In genomic region chr1:205353612-205354011, GRCh38 we compare ENCODE assay signal across 15 cellular contexts. TPM values are rescaled to one million over a fixed set of nuclear protein-coding genes. Genes with fewer than 3 reads are reported as not detected.
"Had no signal": no experiment of that assay in that cellular context is flagged by ENCODE, and none has a peak within 500 bp of the region (broad histone marks: within the 10 kb centered on the region; RNA-seq: fewer than 3 reads in every experiment).

No MANE protein-coding gene starts in this region.

- H3K36me3 Mint-ChIP-seq: activated naive CD4-positive, alpha-beta T cell treated with anti-CD3 and anti-CD28 coated beads, Interleukin-2, amount 10 ng/mL, durations not matched to agents 7 days and 5 days; immature natural killer cell; naive thymus-derived CD4-positive, alpha-beta T cell; stimulated activated naive B cell treated with anti-CD40 and anti-IgM and Interleukin-4, amounts not matched to agents 10 μg/mL and 1 μg/mL and 100 μg/mL, for 72 hours had no signal

- ATAC-seq: activated naive CD8-positive, alpha-beta T cell treated with anti-CD3 and anti-CD28 coated beads, Interleukin-2, amount 50 U/mL, for 24 hours had no signal

- H3K27ac ChIP-seq: cardiac muscle cell, esophagus muscularis mucosa, spleen, thoracic aorta had no signal

- H3K4me3 Mint-ChIP-seq: activated naive CD4-positive, alpha-beta T cell treated with anti-CD3 and anti-CD28 coated beads, Interleukin-2, amount 10 ng/mL, durations not matched to agents 7 days and 5 days; activated naive CD8-positive, alpha-beta T cell treated with anti-CD3 and anti-CD28 coated beads, Interleukin-2, amount 50 U/mL, for 24 hours; dendritic cell treated with granulocyte-macrophage colony-stimulating factor and Interleukin-4, amounts not matched to agents 40 ng/mL and 50 ng/mL, for 4 days; immature natural killer cell; naive thymus-derived CD4-positive, alpha-beta T cell; stimulated activated naive B cell treated with anti-CD40 and anti-IgM and Interleukin-4, amounts not matched to agents 10 μg/mL and 1 μg/mL and 100 μg/mL, for 72 hours; T-helper 17 cell had no signal

- H3K36me3 ChIP-seq: cardiac muscle cell, esophagus muscularis mucosa, spleen, thoracic aorta had no signal

- DNase-seq: occipital lobe; spleen; stimulated activated naive B cell treated with anti-CD40 and anti-IgM and Interleukin-4, amounts not matched to agents 10 μg/mL and 1 μg/mL and 100 μg/mL, for 72 hours had no signal

- H3K27me3 ChIP-seq: cardiac muscle cell had no signal

- H3K27ac Mint-ChIP-seq: activated naive CD4-positive, alpha-beta T cell treated with anti-CD3 and anti-CD28 coated beads, Interleukin-2, amount 10 ng/mL, durations not matched to agents 7 days and 5 days; activated naive CD8-positive, alpha-beta T cell treated with anti-CD3 and anti-CD28 coated beads, Interleukin-2, amount 50 U/mL, for 24 hours; activated T-helper 2 cell treated with anti-CD3 and anti-CD28 coated beads, Interferon-gamma antibody, Interleukin-2, Interleukin-4, amounts not matched to agents 10 μg/mL and 5 μg/mL and 100 μg/mL, durations not matched to agents 14 hours and 24 hours and 36 hours; dendritic cell treated with granulocyte-macrophage colony-stimulating factor and Interleukin-4, amounts not matched to agents 40 ng/mL and 50 ng/mL, for 4 days; immature natural killer cell; stimulated activated naive B cell treated with anti-CD40 and anti-IgM and Interleukin-4, amounts not matched to agents 10 μg/mL and 1 μg/mL and 100 μg/mL, for 72 hours; T-helper 17 cell had no signal

- H3K9me3 ChIP-seq: esophagus muscularis mucosa, spleen, thoracic aorta had no signal

- H3K4me1 Mint-ChIP-seq: activated naive CD4-positive, alpha-beta T cell treated with anti-CD3 and anti-CD28 coated beads, Interleukin-2, amount 10 ng/mL, durations not matched to agents 7 days and 5 days; immature natural killer cell had no signal

- H3K9me3 Mint-ChIP-seq: activated naive CD4-positive, alpha-beta T cell treated with anti-CD3 and anti-CD28 coated beads, Interleukin-2, amount 10 ng/mL, durations not matched to agents 7 days and 5 days; activated naive CD8-positive, alpha-beta T cell treated with anti-CD3 and anti-CD28 coated beads, Interleukin-2, amount 50 U/mL, for 24 hours; activated T-helper 2 cell treated with anti-CD3 and anti-CD28 coated beads, Interferon-gamma antibody, Interleukin-2, Interleukin-4, amounts not matched to agents 10 μg/mL and 5 μg/mL and 100 μg/mL, durations not matched to agents 14 hours and 24 hours and 36 hours; dendritic cell treated with granulocyte-macrophage colony-stimulating factor and Interleukin-4, amounts not matched to agents 40 ng/mL and 50 ng/mL, for 4 days; immature natural killer cell; naive thymus-derived CD4-positive, alpha-beta T cell; stimulated activated naive B cell treated with anti-CD40 and anti-IgM and Interleukin-4, amounts not matched to agents 10 μg/mL and 1 μg/mL and 100 μg/mL, for 72 hours had no signal

- H3K4me3 ChIP-seq: cardiac muscle cell, esophagus muscularis mucosa, spleen, thoracic aorta had no signal

RNA-seq across cellular contexts. Expression of gene KLHDC8A, which starts 3.1 kb away (rescaled TPM):
- total RNA-seq: activated T-helper 2 cell treated with anti-CD3 and anti-CD28 coated beads, Interferon-gamma antibody, Interleukin-2, Interleukin-4, amounts not matched to agents 10 μg/mL and 5 μg/mL and 100 μg/mL, durations not matched to agents 14 hours and 24 hours and 36 hours; endothelial cell of umbilical vein; naive thymus-derived CD4-positive, alpha-beta T cell; T-helper 17 cell; thoracic aorta had no signal
- polyA plus RNA-seq: aorta; endothelial cell of umbilical vein; immature natural killer cell; naive thymus-derived CD4-positive, alpha-beta T cell had no signal
